Comparison of ENCODE assay signal across 27 cellular contexts in the genomic region with DNA sequence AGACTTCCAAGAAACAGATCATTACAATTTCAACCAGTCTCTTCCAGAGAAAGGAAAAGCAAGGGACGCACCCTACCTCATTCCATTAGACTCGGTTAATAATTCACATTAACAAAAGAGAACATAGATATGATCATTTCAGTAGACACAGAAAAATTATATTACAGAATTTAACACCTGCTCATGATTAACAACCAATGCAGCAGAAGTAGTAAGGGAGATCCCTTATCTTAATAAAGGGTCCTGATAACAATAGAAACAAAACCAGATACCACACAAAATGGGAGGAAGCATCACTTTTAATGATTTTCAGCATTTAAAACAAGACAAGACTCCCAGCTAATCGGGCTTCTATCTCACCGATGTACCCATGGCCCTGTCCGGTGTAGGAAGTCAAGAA.
"Had no signal": no experiment of that assay in that cellular context is flagged by ENCODE, and none has a peak within 500 bp of the region (broad histone marks: within the 10 kb centered on the region; RNA-seq: fewer than 3 reads in every experiment).

No MANE protein-coding gene starts in this region.

- ATAC-seq: foreskin keratinocyte; gastroesophageal sphincter; naive thymus-derived CD4-positive, alpha-beta T cell; psoas muscle; stimulated activated memory B cell treated with anti-CD40 and anti-IgM and Interleukin-4, amounts not matched to agents 10 μg/mL and 1 μg/mL and 100 μg/mL, for 72 hours; stimulated activated naive CD8-positive, alpha-beta T cell treated with anti-CD3 and anti-CD28 coated beads, Interleukin-15, Interleukin-2, amounts not matched to agents 100 U/mL and 50 U/mL, for 24 hours; upper lobe of right lung had no signal

- DNase-seq: dermis blood vessel endothelial cell; effector memory CD4-positive, alpha-beta T cell; foreskin keratinocyte; heart left ventricle; left cardiac atrium; left lung; mesenchymal stem cell; midbrain; naive thymus-derived CD4-positive, alpha-beta T cell; posterior cingulate gyrus; psoas muscle; right cardiac atrium; sigmoid colon; spleen; stimulated activated CD4-positive, alpha-beta T cell treated with anti-CD3 and anti-CD28 coated beads, Interleukin-4, amount 100 ng/mL, for 4 hours; stimulated activated naive CD8-positive, alpha-beta T cell treated with anti-CD3 and anti-CD28 coated beads, Interleukin-15, Interleukin-2, amounts not matched to agents 100 U/mL and 50 U/mL, for 24 hours; substantia nigra; testis; upper lobe of right lung had no signal

- H3K27ac ChIP-seq: coronary artery, esophagus muscularis mucosa, foreskin keratinocyte, gastroesophageal sphincter, heart left ventricle, hepatocyte, left lung, psoas muscle, sigmoid colon, spleen, testis, tibial nerve, upper lobe of right lung, vagina had no signal

- H3K4me1 ChIP-seq: foreskin keratinocyte, psoas muscle, testis had no signal

- H3K36me3 ChIP-seq: esophagus muscularis mucosa, gastroesophageal sphincter, heart left ventricle, left lung, sigmoid colon, spleen, tibial nerve, upper lobe of right lung, vagina had no signal

- H3K27ac Mint-ChIP-seq: naive thymus-derived CD4-positive, alpha-beta T cell; nephron progenitor cell; stimulated activated memory B cell treated with anti-CD40 and anti-IgM and Interleukin-4, amounts not matched to agents 10 μg/mL and 1 μg/mL and 100 μg/mL, for 72 hours had no signal

- H3K4me3 Mint-ChIP-seq: naive thymus-derived CD4-positive, alpha-beta T cell; stimulated activated memory B cell treated with anti-CD40 and anti-IgM and Interleukin-4, amounts not matched to agents 10 μg/mL and 1 μg/mL and 100 μg/mL, for 72 hours had no signal

- H3K9me3 ChIP-seq: left lung, testis, vagina had no signal

- H3K4me1 Mint-ChIP-seq: naive thymus-derived CD4-positive, alpha-beta T cell had no signal

- H3K27me3 ChIP-seq: esophagus muscularis mucosa, gastroesophageal sphincter, heart left ventricle, hepatocyte, left lung, sigmoid colon, spleen, testis, tibial nerve, upper lobe of right lung, vagina had no signal

- H3K79me2 ChIP-seq: hepatocyte had no signal

- H3K4me3 ChIP-seq: coronary artery, esophagus muscularis mucosa, gastroesophageal sphincter, heart left ventricle, hepatocyte, left lung, psoas muscle, sigmoid colon, spleen, testis, tibial nerve, upper lobe of right lung, vagina had no signal

- H2AFZ ChIP-seq: hepatocyte had no signal

- H3K4me2 ChIP-seq: hepatocyte had no signal
